In genomic region chr12:42236017-42236416, GRCh38 we compare ENCODE assay signal across 10 cellular contexts. TPM values are rescaled to one million over a fixed set of nuclear protein-coding genes. Genes with fewer than 3 reads are reported as not detected.
DNase-seq lines count a peak whose midpoint lies in the region; ATAC-seq and TF ChIP-seq lines count a peak whose summit lies in the region.
"Had no signal": no experiment of that assay in that cellular context is flagged by ENCODE, and none has a peak within 500 bp of the region (broad histone marks: within the 10 kb centered on the region; RNA-seq: fewer than 3 reads in every experiment).

No MANE protein-coding gene starts in this region.

- no peak overlapping the region for H3K9ac ChIP-seq in liver (ENCODE audit: low read depth in 1 of 2, low read length in 2 of 2)

- H3K27ac Mint-ChIP-seq in T-helper 2 cell treated with Interferon-gamma antibody and Interleukin-4, amounts not matched to agents 5 μg/mL and 100 μg/mL, for 36 hours: peak overlapping the region; percentile 39
- no peak overlapping the region for H3K27ac Mint-ChIP-seq in activated naive CD8-positive, alpha-beta T cell treated with anti-CD3 and anti-CD28 coated beads, Interleukin-2, amount 10 ng/mL, durations not matched to agents 7 days and 5 days

- peaks cover 0 to 6% (median 0%) of the 10 kb centered on the region in 4 donors for H3K36me3 ChIP-seq in liver (ENCODE audit: control insufficient read depth in 4 of 4, insufficient read depth in 3 of 4, low read depth in 1 of 4, low read length in 3 of 4)

- H3K4me3 Mint-ChIP-seq in T-helper 2 cell treated with Interferon-gamma antibody and Interleukin-4, amounts not matched to agents 5 μg/mL and 100 μg/mL, for 36 hours: peak overlapping the region; percentile 66
- peak overlapping the region; percentile 48 for H3K4me3 Mint-ChIP-seq in activated naive CD8-positive, alpha-beta T cell treated with anti-CD3 and anti-CD28 coated beads, Interleukin-2, amount 10 ng/mL, durations not matched to agents 7 days and 5 days

- no peaks in the 10 kb centered on the region for H3K27me3 Mint-ChIP-seq in T-helper 2 cell treated with Interferon-gamma antibody and Interleukin-4, amounts not matched to agents 5 μg/mL and 100 μg/mL, for 36 hours (ENCODE audit: low read depth)
- no peaks in the 10 kb centered on the region for H3K27me3 Mint-ChIP-seq in activated naive CD8-positive, alpha-beta T cell treated with anti-CD3 and anti-CD28 coated beads, Interleukin-2, amount 10 ng/mL, durations not matched to agents 7 days and 5 days

- H3K27me3 ChIP-seq in liver (ENCODE audit: control insufficient read depth in 4 of 4, insufficient read depth in 4 of 4, low read length in 3 of 4): no peaks in the 10 kb centered on the region

- H3K9me3 ChIP-seq in liver (ENCODE audit: control insufficient read depth in 4 of 4, low read length in 3 of 4): no peaks in the 10 kb centered on the region

- POLR2A ChIA-PET in activated naive CD8-positive, alpha-beta T cell treated with anti-CD3 and anti-CD28 coated beads, Interleukin-2, amount 10 ng/mL, durations not matched to agents 7 days and 5 days (lab: Charles Lee): interaction anchor here (0.6 kb wide), 1 partner anchor 55 kb away, joined by 6 read pairs; no protein-coding TSS in a partner anchor

- peaks cover 20% of the 10 kb centered on the region for H3K36me3 Mint-ChIP-seq in T-helper 2 cell treated with Interferon-gamma antibody and Interleukin-4, amounts not matched to agents 5 μg/mL and 100 μg/mL, for 36 hours (ENCODE audit: low read depth)
- H3K36me3 Mint-ChIP-seq in activated naive CD8-positive, alpha-beta T cell treated with anti-CD3 and anti-CD28 coated beads, Interleukin-2, amount 10 ng/mL, durations not matched to agents 7 days and 5 days: peaks cover 21% of the 10 kb centered on the region

- ATAC-seq in activated naive CD8-positive, alpha-beta T cell treated with anti-CD3 and anti-CD28 coated beads, Interleukin-2, amount 10 ng/mL, durations not matched to agents 7 days and 5 days (ENCODE audit: low read depth): no peak
- ATAC-seq in GM21423 (IDR thresholded peaks at IDR 0.05; ENCODE audit: unreplicated experiment): no peak
- ATAC-seq in GM18870 (IDR thresholded peaks at IDR 0.05; ENCODE audit: unreplicated experiment): no peak
- ATAC-seq: left lobe of liver had no signal

- H3K9me3 Mint-ChIP-seq in T-helper 2 cell treated with Interferon-gamma antibody and Interleukin-4, amounts not matched to agents 5 μg/mL and 100 μg/mL, for 36 hours: no peaks in the 10 kb centered on the region
- H3K9me3 Mint-ChIP-seq in activated naive CD8-positive, alpha-beta T cell treated with anti-CD3 and anti-CD28 coated beads, Interleukin-2, amount 10 ng/mL, durations not matched to agents 7 days and 5 days: no peaks in the 10 kb centered on the region

- H3K4me3 ChIP-seq in liver (ENCODE audit: low read depth in 1 of 3, low read length in 3 of 3): no peak overlapping the region

- peaks cover 35% of the 10 kb centered on the region for H3K4me1 Mint-ChIP-seq in T-helper 2 cell treated with Interferon-gamma antibody and Interleukin-4, amounts not matched to agents 5 μg/mL and 100 μg/mL, for 36 hours (ENCODE audit: low read depth)
- H3K4me1 Mint-ChIP-seq in activated naive CD8-positive, alpha-beta T cell treated with anti-CD3 and anti-CD28 coated beads, Interleukin-2, amount 10 ng/mL, durations not matched to agents 7 days and 5 days: peaks cover 28% of the 10 kb centered on the region

- no peak for DNase-seq in T-helper 2 cell treated with Interferon-gamma antibody and Interleukin-4, amounts not matched to agents 5 μg/mL and 100 μg/mL, for 36 hours (ENCODE audit: low spot score)
- DNase-seq in T-helper 2 cell: no peak
- no peak for DNase-seq in activated naive CD8-positive, alpha-beta T cell treated with anti-CD3 and anti-CD28 coated beads, Interleukin-2, amount 10 ng/mL, durations not matched to agents 7 days and 5 days
- DNase-seq in substantia nigra (lab: John Stamatoyannopoulos, UW): no peak
- no peak for DNase-seq in COR-L47 (lab: John Stamatoyannopoulos, UW)
- DNase-seq: GOT3 had no signal

- TF ChIP-seq RAD21 in liver (IDR thresholded peaks at IDR 0.05): no peak

- no peak for TF ChIP-seq CTCF in liver (IDR thresholded peaks at IDR 0.05; ENCODE audit: low read depth, low read length, missing input control)

- WGBS in liver: 51% methylated on average over 4 of the region's 4 CpGs

- H3K27ac ChIP-seq in liver (ENCODE audit: low read depth in 1 of 2, low read length in 2 of 2) (peak overlapping the region; percentile 48 to 71), substantia nigra (ENCODE audit: low read depth, low read length, poor library complexity, severe bottlenecking) (peak overlapping the region; percentile 60)

- H3K4me1 ChIP-seq in liver (ENCODE audit: control insufficient read depth in 4 of 4, insufficient read depth in 4 of 4, low read length in 3 of 4): peaks cover 10 to 32% (median 24%) of the 10 kb centered on the region in 4 donors

TF ChIP-seq in liver, 16 proteins besides CTCF, POLR2A, EP300 and RAD21:
- TF ChIP-seq SP1 (IDR thresholded peaks at IDR 0.05): no peak

RNA-seq across cellular contexts. Expression of gene YAF2, which starts 2.0 kb away (rescaled TPM):
- total RNA-seq in activated naive CD8-positive, alpha-beta T cell treated with anti-CD3 and anti-CD28 coated beads, Interleukin-2, amount 10 ng/mL, durations not matched to agents 7 days and 5 days: 10 to 100 TPM; 33.7 to 40.6 TPM
- 10 to 100 TPM; 11.1 to 21.3 TPM for total RNA-seq in liver
- 10 to 100 TPM in 1 of 2 donors, 1 to 10 TPM in 1; 7.3 to 22.9 TPM for polyA plus RNA-seq in liver
